1 cellular context compared by ENCODE assay signal in the genomic region with DNA sequence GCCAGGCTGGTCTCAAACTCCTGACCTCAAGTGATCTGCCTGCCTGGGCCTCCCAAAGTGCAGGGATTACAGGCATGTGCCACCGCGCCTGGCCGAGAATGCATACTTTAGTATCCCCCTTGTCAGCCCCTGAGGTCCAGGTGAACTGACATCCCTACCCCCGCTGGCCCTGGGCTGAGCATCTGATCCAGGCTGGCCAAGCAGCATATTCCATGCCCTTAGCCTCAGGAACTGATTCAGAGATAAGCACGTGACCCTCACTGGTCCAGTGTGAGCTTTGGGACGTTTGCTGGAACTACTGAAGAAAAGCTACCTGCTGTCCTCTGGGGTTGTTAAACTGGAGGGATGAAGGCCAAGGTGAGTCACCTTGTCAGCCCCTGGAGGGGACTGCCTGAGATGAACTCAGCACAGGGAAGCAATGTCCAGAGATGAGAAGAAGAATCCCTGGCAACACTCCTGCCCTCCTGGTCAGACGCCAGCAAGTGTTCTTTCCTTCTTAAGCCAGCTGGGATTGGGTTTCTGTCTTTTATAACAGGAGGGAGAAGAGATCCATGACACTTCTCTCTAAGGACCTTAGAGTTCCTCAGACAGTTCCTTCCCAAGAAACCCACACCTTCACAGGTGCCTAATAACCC.
TF ChIP-seq lines count a peak whose summit lies in the region.

No MANE protein-coding gene starts in this region.

TF ChIP-seq in GM23338, 12 proteins besides CTCF, POLR2A, EP300 and RAD21 (continued from another document):
- TF ChIP-seq, protein P1, sequence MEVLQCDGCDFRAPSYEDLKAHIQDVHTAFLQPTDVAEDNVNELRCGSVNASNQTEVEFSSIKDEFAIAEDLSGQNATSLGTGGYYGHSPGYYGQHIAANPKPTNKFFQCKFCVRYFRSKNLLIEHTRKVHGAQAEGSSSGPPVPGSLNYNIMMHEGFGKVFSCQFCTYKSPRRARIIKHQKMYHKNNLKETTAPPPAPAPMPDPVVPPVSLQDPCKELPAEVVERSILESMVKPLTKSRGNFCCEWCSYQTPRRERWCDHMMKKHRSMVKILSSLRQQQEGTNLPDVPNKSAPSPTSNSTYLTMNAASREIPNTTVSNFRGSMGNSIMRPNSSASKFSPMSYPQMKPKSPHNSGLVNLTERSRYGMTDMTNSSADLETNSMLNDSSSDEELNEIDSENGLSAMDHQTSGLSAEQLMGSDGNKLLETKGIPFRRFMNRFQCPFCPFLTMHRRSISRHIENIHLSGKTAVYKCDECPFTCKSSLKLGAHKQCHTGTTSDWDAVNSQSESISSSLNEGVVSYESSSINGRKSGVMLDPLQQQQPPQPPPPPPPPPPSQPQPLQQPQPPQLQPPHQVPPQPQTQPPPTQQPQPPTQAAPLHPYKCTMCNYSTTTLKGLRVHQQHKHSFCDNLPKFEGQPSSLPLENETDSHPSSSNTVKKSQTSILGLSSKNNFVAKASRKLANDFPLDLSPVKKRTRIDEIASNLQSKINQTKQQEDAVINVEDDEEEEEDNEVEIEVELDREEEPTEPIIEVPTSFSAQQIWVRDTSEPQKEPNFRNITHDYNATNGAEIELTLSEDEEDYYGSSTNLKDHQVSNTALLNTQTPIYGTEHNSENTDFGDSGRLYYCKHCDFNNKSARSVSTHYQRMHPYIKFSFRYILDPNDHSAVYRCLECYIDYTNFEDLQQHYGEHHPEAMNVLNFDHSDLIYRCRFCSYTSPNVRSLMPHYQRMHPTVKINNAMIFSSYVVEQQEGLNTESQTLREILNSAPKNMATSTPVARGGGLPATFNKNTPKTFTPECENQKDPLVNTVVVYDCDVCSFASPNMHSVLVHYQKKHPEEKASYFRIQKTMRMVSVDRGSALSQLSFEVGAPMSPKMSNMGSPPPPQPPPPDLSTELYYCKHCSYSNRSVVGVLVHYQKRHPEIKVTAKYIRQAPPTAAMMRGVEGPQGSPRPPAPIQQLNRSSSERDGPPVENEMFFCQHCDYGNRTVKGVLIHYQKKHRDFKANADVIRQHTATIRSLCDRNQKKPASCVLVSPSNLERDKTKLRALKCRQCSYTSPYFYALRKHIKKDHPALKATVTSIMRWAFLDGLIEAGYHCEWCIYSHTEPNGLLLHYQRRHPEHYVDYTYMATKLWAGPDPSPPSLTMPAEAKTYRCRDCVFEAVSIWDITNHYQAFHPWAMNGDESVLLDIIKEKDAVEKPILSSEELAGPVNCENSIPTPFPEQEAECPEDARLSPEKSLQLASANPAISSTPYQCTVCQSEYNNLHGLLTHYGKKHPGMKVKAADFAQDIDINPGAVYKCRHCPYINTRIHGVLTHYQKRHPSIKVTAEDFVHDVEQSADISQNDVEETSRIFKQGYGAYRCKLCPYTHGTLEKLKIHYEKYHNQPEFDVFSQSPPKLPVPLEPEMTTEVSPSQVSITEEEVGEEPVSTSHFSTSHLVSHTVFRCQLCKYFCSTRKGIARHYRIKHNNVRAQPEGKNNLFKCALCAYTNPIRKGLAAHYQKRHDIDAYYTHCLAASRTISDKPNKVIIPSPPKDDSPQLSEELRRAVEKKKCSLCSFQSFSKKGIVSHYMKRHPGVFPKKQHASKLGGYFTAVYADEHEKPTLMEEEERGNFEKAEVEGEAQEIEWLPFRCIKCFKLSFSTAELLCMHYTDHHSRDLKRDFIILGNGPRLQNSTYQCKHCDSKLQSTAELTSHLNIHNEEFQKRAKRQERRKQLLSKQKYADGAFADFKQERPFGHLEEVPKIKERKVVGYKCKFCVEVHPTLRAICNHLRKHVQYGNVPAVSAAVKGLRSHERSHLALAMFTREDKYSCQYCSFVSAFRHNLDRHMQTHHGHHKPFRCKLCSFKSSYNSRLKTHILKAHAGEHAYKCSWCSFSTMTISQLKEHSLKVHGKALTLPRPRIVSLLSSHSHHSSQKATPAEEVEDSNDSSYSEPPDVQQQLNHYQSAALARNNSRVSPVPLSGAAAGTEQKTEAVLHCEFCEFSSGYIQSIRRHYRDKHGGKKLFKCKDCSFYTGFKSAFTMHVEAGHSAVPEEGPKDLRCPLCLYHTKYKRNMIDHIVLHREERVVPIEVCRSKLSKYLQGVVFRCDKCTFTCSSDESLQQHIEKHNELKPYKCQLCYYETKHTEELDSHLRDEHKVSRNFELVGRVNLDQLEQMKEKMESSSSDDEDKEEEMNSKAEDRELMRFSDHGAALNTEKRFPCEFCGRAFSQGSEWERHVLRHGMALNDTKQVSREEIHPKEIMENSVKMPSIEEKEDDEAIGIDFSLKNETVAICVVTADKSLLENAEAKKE (CRISPR knock-in tag; IDR thresholded peaks at IDR 0.05): no peak
- TF ChIP-seq, protein P2, sequence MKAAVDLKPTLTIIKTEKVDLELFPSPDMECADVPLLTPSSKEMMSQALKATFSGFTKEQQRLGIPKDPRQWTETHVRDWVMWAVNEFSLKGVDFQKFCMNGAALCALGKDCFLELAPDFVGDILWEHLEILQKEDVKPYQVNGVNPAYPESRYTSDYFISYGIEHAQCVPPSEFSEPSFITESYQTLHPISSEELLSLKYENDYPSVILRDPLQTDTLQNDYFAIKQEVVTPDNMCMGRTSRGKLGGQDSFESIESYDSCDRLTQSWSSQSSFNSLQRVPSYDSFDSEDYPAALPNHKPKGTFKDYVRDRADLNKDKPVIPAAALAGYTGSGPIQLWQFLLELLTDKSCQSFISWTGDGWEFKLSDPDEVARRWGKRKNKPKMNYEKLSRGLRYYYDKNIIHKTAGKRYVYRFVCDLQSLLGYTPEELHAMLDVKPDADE (IDR thresholded peaks at IDR 0.05): no peak
- TF ChIP-seq JUNB (IDR thresholded peaks at IDR 0.05; ENCODE audit: unreplicated experiment): no peak
- no peak for TF ChIP-seq NANOG (IDR thresholded peaks at IDR 0.05; ENCODE audit: borderline replicate concordance)
- no peak for TF ChIP-seq CREB1 (CRISPR knock-in tag; IDR thresholded peaks at IDR 0.05; ENCODE audit: low read depth)
- TF ChIP-seq POLR2AphosphoS5 (IDR thresholded peaks at IDR 0.05; ENCODE audit: low read depth): no peak
- TF ChIP-seq, protein P3, sequence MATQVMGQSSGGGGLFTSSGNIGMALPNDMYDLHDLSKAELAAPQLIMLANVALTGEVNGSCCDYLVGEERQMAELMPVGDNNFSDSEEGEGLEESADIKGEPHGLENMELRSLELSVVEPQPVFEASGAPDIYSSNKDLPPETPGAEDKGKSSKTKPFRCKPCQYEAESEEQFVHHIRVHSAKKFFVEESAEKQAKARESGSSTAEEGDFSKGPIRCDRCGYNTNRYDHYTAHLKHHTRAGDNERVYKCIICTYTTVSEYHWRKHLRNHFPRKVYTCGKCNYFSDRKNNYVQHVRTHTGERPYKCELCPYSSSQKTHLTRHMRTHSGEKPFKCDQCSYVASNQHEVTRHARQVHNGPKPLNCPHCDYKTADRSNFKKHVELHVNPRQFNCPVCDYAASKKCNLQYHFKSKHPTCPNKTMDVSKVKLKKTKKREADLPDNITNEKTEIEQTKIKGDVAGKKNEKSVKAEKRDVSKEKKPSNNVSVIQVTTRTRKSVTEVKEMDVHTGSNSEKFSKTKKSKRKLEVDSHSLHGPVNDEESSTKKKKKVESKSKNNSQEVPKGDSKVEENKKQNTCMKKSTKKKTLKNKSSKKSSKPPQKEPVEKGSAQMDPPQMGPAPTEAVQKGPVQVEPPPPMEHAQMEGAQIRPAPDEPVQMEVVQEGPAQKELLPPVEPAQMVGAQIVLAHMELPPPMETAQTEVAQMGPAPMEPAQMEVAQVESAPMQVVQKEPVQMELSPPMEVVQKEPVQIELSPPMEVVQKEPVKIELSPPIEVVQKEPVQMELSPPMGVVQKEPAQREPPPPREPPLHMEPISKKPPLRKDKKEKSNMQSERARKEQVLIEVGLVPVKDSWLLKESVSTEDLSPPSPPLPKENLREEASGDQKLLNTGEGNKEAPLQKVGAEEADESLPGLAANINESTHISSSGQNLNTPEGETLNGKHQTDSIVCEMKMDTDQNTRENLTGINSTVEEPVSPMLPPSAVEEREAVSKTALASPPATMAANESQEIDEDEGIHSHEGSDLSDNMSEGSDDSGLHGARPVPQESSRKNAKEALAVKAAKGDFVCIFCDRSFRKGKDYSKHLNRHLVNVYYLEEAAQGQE (IDR thresholded peaks at IDR 0.05; ENCODE audit: unreplicated experiment): no peak
- TF ChIP-seq EZH2 (IDR thresholded peaks at IDR 0.05; ENCODE audit: low read depth, unreplicated experiment): no peak
- no peak for TF ChIP-seq ZNF114 (CRISPR knock-in tag; IDR thresholded peaks at IDR 0.05)
TF ChIP-seq in GM23338: peak in this region for 0.
